In the genomic region with DNA sequence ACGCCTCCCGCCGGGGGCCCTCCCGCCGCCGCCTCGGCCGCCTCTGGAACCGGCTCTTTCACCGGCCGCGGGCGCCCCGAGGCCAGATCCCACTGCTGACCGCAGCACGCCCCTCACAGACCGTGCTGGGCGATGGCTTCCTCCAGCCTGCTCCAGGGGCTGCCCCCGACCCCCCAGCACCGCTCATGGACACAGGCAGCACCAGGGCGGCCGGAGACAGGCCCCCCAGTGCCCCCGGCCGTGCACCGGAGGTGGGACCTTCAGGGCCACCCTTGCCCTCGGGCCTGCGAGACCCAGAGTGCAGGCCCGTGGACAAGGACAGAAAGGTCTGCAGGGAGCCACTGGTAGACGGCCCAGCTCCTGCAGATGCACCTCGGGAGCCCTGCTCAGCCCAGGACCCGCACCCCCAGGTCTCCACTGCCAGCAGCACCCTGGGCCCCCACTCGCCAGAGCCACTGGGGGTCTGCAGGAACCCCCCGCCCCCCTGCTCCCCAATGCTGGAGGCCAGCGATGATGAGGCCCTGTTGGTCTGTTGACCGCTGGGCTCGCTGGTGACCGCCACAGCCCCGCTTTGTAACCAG, we compare ENCODE assay signal across 15 cellular contexts. TPM values are rescaled to one million over a fixed set of nuclear protein-coding genes. Genes with fewer than 3 reads are reported as not detected.
DNase-seq lines count a peak whose midpoint lies in the region; ATAC-seq and TF ChIP-seq lines count a peak whose summit lies in the region.
"Had no signal": no experiment of that assay in that cellular context is flagged by ENCODE, and none has a peak within 500 bp of the region (broad histone marks: within the 10 kb centered on the region; RNA-seq: fewer than 3 reads in every experiment).

No MANE protein-coding gene starts in this region.

- POLR2A ChIA-PET in A673 (lab: Charles Lee; ENCODE audit: low non-redundant PET) = no interaction called here

- H3K27me3 ChIP-seq in A673 (replicated peaks; ENCODE audit: insufficient read depth, low read depth, low read length, poor library complexity) (no peaks in the 10 kb centered on the region), BLaER1 (no peaks in the 10 kb centered on the region), osteoblast (ENCODE audit: insufficient read depth, low read length) (no peaks in the 10 kb centered on the region), lower lobe of right lung (ENCODE audit: low read depth) (no peaks in the 10 kb centered on the region)

- no peaks in the 10 kb centered on the region for H3K9me3 ChIP-seq in A673 (ENCODE audit: low read depth, low read length, poor library complexity, severe bottlenecking)
- H3K9me3 ChIP-seq in BLaER1 = no peaks in the 10 kb centered on the region
- H3K9me3 ChIP-seq in osteoblast (ENCODE audit: low read depth, low read length) = no peaks in the 10 kb centered on the region
- H3K9me3 ChIP-seq in lower lobe of right lung = no peaks in the 10 kb centered on the region
- H3K9me3 ChIP-seq: A549 had no signal

- no peak overlapping the region for H3K4me3 ChIP-seq in A673 (ENCODE audit: low read depth, low read length, poor library complexity, severe bottlenecking)
- no peak overlapping the region for H3K4me3 ChIP-seq in BLaER1
- H3K4me3 ChIP-seq in osteoblast (ENCODE audit: insufficient read depth, low read length) = no peak overlapping the region
- no peak overlapping the region for H3K4me3 ChIP-seq in lower lobe of right lung
- H3K4me3 ChIP-seq: A549, GM12878 had no signal

- CTCF ChIA-PET in A673 (lab: Charles Lee) = no interaction called here

- H3K27ac ChIP-seq in A673 (ENCODE audit: low read depth, low read length, poor library complexity, severe bottlenecking) (no peak overlapping the region), BLaER1 (peak overlapping the region; percentile 86), osteoblast (ENCODE audit: low read depth, low read length) (no peak overlapping the region), lower lobe of right lung (no peak overlapping the region)
- H3K27ac ChIP-seq: A549, HL-60 had no signal

- no peaks in the 10 kb centered on the region for H3K27me3 Mint-ChIP-seq in chondrocyte (ENCODE audit: low read depth)
- H3K27me3 Mint-ChIP-seq: CD4-positive, alpha-beta T cell had no signal

- no peak overlapping the region for H3K27ac Mint-ChIP-seq in chondrocyte (ENCODE audit: unreplicated experiment)
- H3K27ac Mint-ChIP-seq: CD4-positive, alpha-beta T cell had no signal

- peaks cover 16% of the 10 kb centered on the region for H3K36me3 ChIP-seq in A673 (ENCODE audit: insufficient read depth, low read length, poor library complexity, severe bottlenecking)
- peaks cover 57% of the 10 kb centered on the region for H3K36me3 ChIP-seq in BLaER1
- no peaks in the 10 kb centered on the region for H3K36me3 ChIP-seq in osteoblast (ENCODE audit: insufficient read depth, low read length)
- peaks cover 4% of the 10 kb centered on the region for H3K36me3 ChIP-seq in lower lobe of right lung

- TSS peak; percentile 40 for BruUV-seq in A673 (replicated peaks; lab: Mats Ljungman, UMichigan)

- H3K9me3 Mint-ChIP-seq in chondrocyte (ENCODE audit: low read depth) = no peaks in the 10 kb centered on the region
- H3K9me3 Mint-ChIP-seq: CD4-positive, alpha-beta T cell had no signal

- no peak overlapping the region for H3K9ac ChIP-seq in BLaER1

- H3K4me1 ChIP-seq in A673 (ENCODE audit: insufficient read depth, low read length, poor library complexity, severe bottlenecking) (no peaks in the 10 kb centered on the region), BLaER1 (peaks cover 50% of the 10 kb centered on the region), osteoblast (ENCODE audit: insufficient read depth, low read length) (no peaks in the 10 kb centered on the region), lower lobe of right lung (no peaks in the 10 kb centered on the region)
- H3K4me1 ChIP-seq: A549 had no signal

- DNase-seq in A673 (ENCODE audit: low spot score) = no peak
- peak; percentile 91 for DNase-seq in chondrocyte (ENCODE audit: low spot score)
- DNase-seq in osteoblast (ENCODE audit: insufficient read length, low spot score, missing footprints) = peak; percentile 63
- no peak for DNase-seq in lower lobe of right lung
- DNase-seq in activated CD4-positive, CD25-positive, alpha-beta regulatory T cell treated with anti-CD3 and anti-CD28 coated beads, Interleukin-2, amount 50 U/mL, for 72 hours = no peak
- DNase-seq: C1 segment of cervical spinal cord; CD4-positive, alpha-beta T cell; DMS79 had no signal

- no peak for ATAC-seq in lower lobe of right lung
- ATAC-seq: A549, GM12878, HCT116 had no signal

- intact Hi-C loops in A673 (cut with micrococcal nuclease; ENCODE audit: unreplicated experiment) = no loop called here
- intact Hi-C loops in lower lobe of right lung (cut with DNase I) = no loop called here

- H4K20me1 ChIP-seq in BLaER1 (peaks cover 27% of the 10 kb centered on the region), osteoblast (ENCODE audit: insufficient read depth, low read length) (peaks cover 3% of the 10 kb centered on the region)

- no peak overlapping the region for H2AFZ ChIP-seq in osteoblast (ENCODE audit: low read length)

- H3K4me3 Mint-ChIP-seq in chondrocyte (ENCODE audit: unreplicated experiment) = no peak overlapping the region
- H3K4me3 Mint-ChIP-seq: CD4-positive, alpha-beta T cell had no signal

- H3K79me2 ChIP-seq in osteoblast (ENCODE audit: insufficient read depth, low read length) = no peaks in the 10 kb centered on the region

- TF ChIP-seq CTCF in A673 (conservative IDR thresholded peaks at IDR 0.05; ENCODE audit: low read depth, low read length) (no peak), chondrocyte (IDR thresholded peaks at IDR 0.05) (no peak), osteoblast (IDR thresholded peaks at IDR 0.05; ENCODE audit: extremely low read depth, low read depth, low read length) (no peak), lower lobe of right lung (IDR thresholded peaks at IDR 0.05) (no peak)

- H3K4me1 Mint-ChIP-seq in chondrocyte (ENCODE audit: low read depth) = no peaks in the 10 kb centered on the region

- H3K36me3 Mint-ChIP-seq in chondrocyte (ENCODE audit: low read depth) = peaks cover 7% of the 10 kb centered on the region

- H3K4me2 ChIP-seq in BLaER1 (peak overlapping the region; percentile 95), osteoblast (ENCODE audit: insufficient read depth, low read length) (no peak overlapping the region)
- H3K4me2 ChIP-seq: A549 had no signal

RNA-seq across cellular contexts. Expression of gene LRP3, which starts 13.0 kb away (rescaled TPM):
- total RNA-seq in A673 (2021) (39.4 and 42.0 TPM in 2 replicates), chondrocyte (31.2 to 36.4 TPM (median 33.2 TPM) in 3 replicates), osteoblast (38.4 and 39.8 TPM in 2 replicates), lower lobe of right lung (13.8 TPM)

RNA-seq across cellular contexts. Expression of gene SLC7A10, which starts 18.5 kb away (rescaled TPM):
- total RNA-seq in A673 (2021) (0.17 and 0.28 TPM in 2 replicates), chondrocyte (not detected in 3 replicates), osteoblast (not detected in 2 replicates), lower lobe of right lung (0.62 TPM)
- total RNA-seq: CD4-positive, alpha-beta T cell; G401; GM12878; H4 had no signal

Comparison
In these comparisons a context has a peak if more than half of its experiments do, and no peak if none do; other contexts are left out.
1. DNase-seq: peak in chondrocyte (single experiment) and osteoblast (single experiment); none in A673 (single experiment), lower lobe of right lung (single experiment) and activated CD4-positive, CD25-positive, alpha-beta regulatory T cell treated with anti-CD3 and anti-CD28 coated beads, Interleukin-2, amount 50 U/mL, for 72 hours (single experiment).